16 cellular contexts compared by ENCODE assay signal in the genomic region with DNA sequence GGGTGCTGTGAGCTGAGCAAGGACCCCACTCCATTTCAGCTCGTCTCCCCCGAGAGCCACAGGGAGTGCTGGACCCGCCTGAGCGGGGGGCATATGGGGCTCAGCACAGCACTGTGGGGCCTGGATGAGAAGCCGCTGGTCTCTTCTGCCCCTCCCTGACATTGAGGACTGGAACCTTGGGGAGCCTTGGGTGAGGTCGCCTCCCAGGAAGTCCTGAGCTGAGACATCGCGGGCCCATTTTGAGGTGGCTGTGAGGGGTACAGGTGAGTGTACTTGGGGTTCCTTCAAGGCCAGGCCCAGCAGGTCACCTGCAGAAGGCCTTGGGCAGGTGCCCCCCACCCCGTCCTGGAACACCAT. TPM values are rescaled to one million over a fixed set of nuclear protein-coding genes. Genes with fewer than 3 reads are reported as not detected.
"Had no signal": no experiment of that assay in that cellular context is flagged by ENCODE, and none has a peak within 500 bp of the region (broad histone marks: within the 10 kb centered on the region; RNA-seq: fewer than 3 reads in every experiment).

No MANE protein-coding gene starts in this region.

- H3K36me3 Mint-ChIP-seq: activated naive CD4-positive, alpha-beta T cell treated with anti-CD3 and anti-CD28 coated beads, Interleukin-2, amount 50 U/mL, for 72 hours; immature natural killer cell; natural killer cell treated with Interleukin-12 subunit alpha and Interleukin-12 subunit beta and Interleukin-15 and Interleukin-18, amount 100 ng/mL, for 72 hours had no signal

- H3K4me3 Mint-ChIP-seq: activated CD4-positive, alpha-beta memory T cell treated with anti-CD3 and anti-CD28 coated beads, Interleukin-2, amount 10 ng/mL, durations not matched to agents 7 days and 5 days; immature natural killer cell; natural killer cell treated with Interleukin-12 subunit alpha and Interleukin-12 subunit beta and Interleukin-15 and Interleukin-18, amount 100 ng/mL, for 72 hours; stimulated activated naive CD8-positive, alpha-beta T cell treated with anti-CD3 and anti-CD28 coated beads, Interleukin-15, amount 100 ng/mL, for 72 hours had no signal

- H3K27me3 Mint-ChIP-seq: activated CD4-positive, alpha-beta memory T cell treated with anti-CD3 and anti-CD28 coated beads, Interleukin-2, amount 10 ng/mL, durations not matched to agents 7 days and 5 days; natural killer cell treated with Interleukin-12 subunit alpha and Interleukin-12 subunit beta and Interleukin-15 and Interleukin-18, amount 100 ng/mL, for 72 hours; stimulated activated naive CD8-positive, alpha-beta T cell treated with anti-CD3 and anti-CD28 coated beads, Interleukin-15, amount 100 ng/mL, for 72 hours had no signal

- H3K27ac Mint-ChIP-seq: activated CD4-positive, alpha-beta memory T cell treated with anti-CD3 and anti-CD28 coated beads, Interleukin-2, amount 10 ng/mL, durations not matched to agents 7 days and 5 days; activated naive CD4-positive, alpha-beta T cell treated with anti-CD3 and anti-CD28 coated beads, Interleukin-2, amount 50 U/mL, for 72 hours; immature natural killer cell; natural killer cell treated with Interleukin-12 subunit alpha and Interleukin-12 subunit beta and Interleukin-15 and Interleukin-18, amount 100 ng/mL, for 72 hours; stimulated activated naive CD8-positive, alpha-beta T cell treated with anti-CD3 and anti-CD28 coated beads, Interleukin-15, amount 100 ng/mL, for 72 hours had no signal

- DNase-seq: activated CD4-positive, alpha-beta memory T cell treated with anti-CD3 and anti-CD28 coated beads, Interleukin-2, amount 10 ng/mL, durations not matched to agents 7 days and 5 days; activated CD4-positive, alpha-beta T cell treated with anti-CD3 and anti-CD28 coated beads for 1 hour; glutamatergic neuron; immature natural killer cell; occipital lobe; stimulated activated CD4-positive, alpha-beta T cell treated with anti-CD3 and anti-CD28 coated beads, Interleukin-15, amount 100 ng/mL, for 24 hours; stimulated activated CD4-positive, alpha-beta T cell treated with anti-CD3 and anti-CD28 coated beads, Interleukin-4, amount 100 ng/mL, for 24 hours; stimulated activated naive CD8-positive, alpha-beta T cell treated with anti-CD3 and anti-CD28 coated beads, Interleukin-15, amount 100 ng/mL, for 72 hours; uterus had no signal

- H3K9me3 Mint-ChIP-seq: activated CD4-positive, alpha-beta memory T cell treated with anti-CD3 and anti-CD28 coated beads, Interleukin-2, amount 10 ng/mL, durations not matched to agents 7 days and 5 days; activated naive CD4-positive, alpha-beta T cell treated with anti-CD3 and anti-CD28 coated beads, Interleukin-2, amount 50 U/mL, for 72 hours; immature natural killer cell; natural killer cell treated with Interleukin-12 subunit alpha and Interleukin-12 subunit beta and Interleukin-15 and Interleukin-18, amount 100 ng/mL, for 72 hours; stimulated activated naive CD8-positive, alpha-beta T cell treated with anti-CD3 and anti-CD28 coated beads, Interleukin-15, amount 100 ng/mL, for 72 hours had no signal

RNA-seq across cellular contexts. Expression of a gene that starts 3.1 kb away (rescaled TPM):
- total RNA-seq: activated CD4-positive, alpha-beta memory T cell treated with anti-CD3 and anti-CD28 coated beads, Interleukin-2, amount 10 ng/mL, durations not matched to agents 7 days and 5 days; activated naive CD4-positive, alpha-beta T cell treated with anti-CD3 and anti-CD28 coated beads, Interleukin-2, amount 50 U/mL, for 72 hours; breast epithelium; cerebellum; dorsolateral prefrontal cortex; esophagus mucosa; fibroblast of villous mesenchyme; natural killer cell treated with Interleukin-12 subunit alpha and Interleukin-12 subunit beta and Interleukin-15 and Interleukin-18, amount 100 ng/mL, for 72 hours; occipital lobe; uterus had no signal

RNA-seq across cellular contexts. Expression of a gene that starts 5.9 kb away (rescaled TPM):
- total RNA-seq: activated CD4-positive, alpha-beta memory T cell treated with anti-CD3 and anti-CD28 coated beads, Interleukin-2, amount 10 ng/mL, durations not matched to agents 7 days and 5 days; activated naive CD4-positive, alpha-beta T cell treated with anti-CD3 and anti-CD28 coated beads, Interleukin-2, amount 50 U/mL, for 72 hours; breast epithelium; cerebellum; dorsolateral prefrontal cortex; esophagus mucosa; fibroblast of villous mesenchyme; natural killer cell treated with Interleukin-12 subunit alpha and Interleukin-12 subunit beta and Interleukin-15 and Interleukin-18, amount 100 ng/mL, for 72 hours; occipital lobe; uterus had no signal
